Comparison of ENCODE assay signal across 7 cellular contexts in the genomic region with DNA sequence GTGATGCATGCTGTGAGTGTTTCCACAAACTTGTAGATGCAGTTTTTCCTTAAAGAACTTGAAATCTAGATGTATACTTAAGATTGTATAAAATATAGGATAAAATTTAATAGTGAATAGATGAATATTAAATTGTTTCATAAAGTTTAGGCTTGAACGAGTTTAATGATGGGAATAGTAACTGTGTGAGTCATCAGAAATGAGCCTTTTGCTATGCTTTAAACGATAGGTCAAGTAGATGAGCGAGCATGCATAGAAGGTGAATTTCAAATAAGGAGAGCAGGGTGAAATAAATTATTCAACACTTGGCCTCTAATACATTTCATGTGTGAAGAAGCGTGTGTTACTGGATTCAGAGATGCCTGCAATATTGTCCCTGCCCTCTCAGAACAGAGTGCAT.
"Had no signal": no experiment of that assay in that cellular context is flagged by ENCODE, and none has a peak within 500 bp of the region (broad histone marks: within the 10 kb centered on the region; RNA-seq: fewer than 3 reads in every experiment).

No MANE protein-coding gene starts in this region.

- H3K27ac ChIP-seq: GM23248, HL-60 had no signal

- H3K4me3 ChIP-seq: GM23248, HAP-1, K562 had no signal

- H3K9me3 ChIP-seq: HAP-1 had no signal

- ATAC-seq: HepG2, K562 had no signal

- DNase-seq: GM23248, GOT3, H7 had no signal

- H3K36me3 ChIP-seq: HAP-1 had no signal
